Comparison of ENCODE assay signal across 9 cellular contexts in the genomic region with DNA sequence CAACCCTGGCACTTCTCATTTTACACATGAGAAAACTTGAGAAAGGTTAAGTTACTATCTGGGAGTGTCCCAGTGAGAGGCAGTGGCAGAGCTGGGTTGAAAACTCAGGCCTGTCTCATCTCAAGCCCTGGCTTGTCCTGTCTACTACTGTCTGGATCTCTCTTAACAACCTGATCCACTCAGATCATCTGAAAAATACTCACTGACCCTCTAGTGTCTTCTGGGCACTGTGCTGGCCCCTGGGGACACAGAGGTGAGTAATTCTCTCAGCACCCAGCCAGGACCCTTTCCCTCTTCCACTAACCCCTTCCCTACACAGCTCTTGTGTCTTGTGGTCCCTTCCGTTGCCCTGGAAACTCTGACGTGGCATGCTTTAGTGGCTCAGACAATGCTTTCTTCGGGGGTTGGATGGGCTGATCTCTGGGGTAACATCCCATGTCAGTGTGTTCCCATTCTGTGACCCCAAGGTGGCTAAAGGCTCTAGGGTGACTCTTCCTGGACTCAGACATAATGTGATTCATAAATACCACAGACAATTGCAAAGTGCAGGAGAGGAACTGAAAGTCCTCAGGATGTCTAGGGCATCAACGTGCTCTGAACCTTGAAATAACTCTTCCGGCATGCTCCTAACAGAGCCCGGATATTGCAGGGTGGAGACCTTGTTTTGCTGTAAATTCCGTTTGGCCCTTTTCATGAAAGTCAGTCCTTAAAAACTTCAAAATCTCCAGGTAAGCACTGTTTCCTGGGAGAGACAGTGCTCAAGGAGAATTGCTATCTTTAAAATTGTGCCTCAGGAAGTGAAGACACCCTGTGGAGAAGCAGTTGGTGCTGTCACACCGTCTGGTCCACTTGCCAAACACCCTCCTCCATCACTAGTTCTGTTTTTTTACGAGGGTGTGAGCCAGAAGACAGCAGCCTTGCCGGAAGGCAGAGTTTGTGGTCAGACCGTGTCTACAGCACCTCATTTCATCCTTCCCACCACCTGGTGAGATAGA. TPM values are rescaled to one million over a fixed set of nuclear protein-coding genes. Genes with fewer than 3 reads are reported as not detected.
DNase-seq lines count a peak whose midpoint lies in the region; ATAC-seq and TF ChIP-seq lines count a peak whose summit lies in the region.
"Had no signal": no experiment of that assay in that cellular context is flagged by ENCODE, and none has a peak within 500 bp of the region (broad histone marks: within the 10 kb centered on the region; RNA-seq: fewer than 3 reads in every experiment).

No MANE protein-coding gene starts in this region.

- H3K9me2 ChIP-seq in GM23338 (ENCODE audit: insufficient read depth): no peaks in the 10 kb centered on the region

- H3K4me1 ChIP-seq in CD8-positive, alpha-beta T cell (ENCODE audit: insufficient read depth, low read length): peaks cover 83% of the 10 kb centered on the region
- peaks cover 13% of the 10 kb centered on the region; the same call in 1 of the 2 replicates for H3K4me1 ChIP-seq in GM23338 (ENCODE audit: insufficient read depth)

- H3K27ac ChIP-seq in CD8-positive, alpha-beta T cell (ENCODE audit: low read depth, low read length): peak overlapping the region; percentile 89
- H3K27ac ChIP-seq in HL-60 (replicated peaks) (peak overlapping the region; percentile 96), GM23338 (ENCODE audit: low read depth) (no peak overlapping the region)

- CTCF ChIA-PET in CD8-positive, alpha-beta T cell (lab: Charles Lee): interaction anchor here (2.0 kb wide), 1 partner anchor 84 kb away, joined by 6 read pairs; a partner anchor contains a TSS

- no peaks in the 10 kb centered on the region for H3K27me3 Mint-ChIP-seq in CD8-positive, alpha-beta T cell (ENCODE audit: low read depth)
- peaks cover 32% of the 10 kb centered on the region for H3K27me3 Mint-ChIP-seq in GM23338 (ENCODE audit: insufficient read depth, low read depth, poor library complexity)

- intact Hi-C loops in CD8-positive, alpha-beta T cell (cut with DNase I, micrococcal nuclease): loop anchor here (1.0 to 10.0 kb wide), 11 partner anchors 15 to 1120 kb away; a partner anchor contains a TSS

- peak overlapping the region; percentile 77 for H3K4me3 Mint-ChIP-seq in CD8-positive, alpha-beta T cell
- H3K4me3 Mint-ChIP-seq in GM23338: no peak overlapping the region

- H2AFZ ChIP-seq in GM23338: no peak overlapping the region

- TF ChIP-seq CTCF in CD8-positive, alpha-beta T cell (IDR thresholded peaks at IDR 0.05): no peak
- TF ChIP-seq CTCF in HL-60 (IDR thresholded peaks at IDR 0.05; ENCODE audit: insufficient read depth, low read length): no peak
- no peak for TF ChIP-seq CTCF in GM23338 (conservative IDR thresholded peaks at IDR 0.05; ENCODE audit: low read depth in 2 of 2)

- DNase-seq in CD8-positive, alpha-beta T cell: peak; percentile 44 to 83 (median 76)
- DNase-seq in HL-60 (ENCODE audit: low read depth in 1 of 2, low spot score in 1 of 2): peak; percentile 95
- DNase-seq in activated CD4-positive, alpha-beta T cell treated with anti-CD3 and anti-CD28 coated beads, Interleukin-2, amount 50 U/mL, for 48 hours: peak; percentile 63 to 73
- DNase-seq in kidney tubule cell (ENCODE audit: low spot score): peak; percentile 47
- peak; percentile 34 to 91 (median 72) for DNase-seq in stimulated activated naive CD4-positive, alpha-beta T cell (lab: John Stamatoyannopoulos, UW)
- no peak for DNase-seq in GM23338 (ENCODE audit: low spot score)
- DNase-seq in NCI-H524 treated with DMSO at 0.1 percent for 48 hours (lab: John Stamatoyannopoulos, UW): no peak

- no peaks in the 10 kb centered on the region for H3K9me3 ChIP-seq in CD8-positive, alpha-beta T cell (ENCODE audit: low read length)

- no peak overlapping the region for H3K4me2 ChIP-seq in GM23338

- H3K79me2 ChIP-seq in GM23338 (replicated peaks; ENCODE audit: insufficient read depth): no peaks in the 10 kb centered on the region

- no peaks in the 10 kb centered on the region for H3K27me3 ChIP-seq in CD8-positive, alpha-beta T cell (ENCODE audit: insufficient read depth, low read length)
- H3K27me3 ChIP-seq in HL-60 (ENCODE audit: insufficient read depth, poor library complexity, severe bottlenecking) (no peaks in the 10 kb centered on the region), GM23338 (ENCODE audit: insufficient read depth) (peaks cover 33% of the 10 kb centered on the region)

- POLR2A ChIA-PET in CD8-positive, alpha-beta T cell (lab: Charles Lee): interaction anchor here (0.6 to 1.6 kb wide), 8 partner anchors 23 to 233 kb away, joined by 3 to 7 read pairs (median 3); a partner anchor contains a TSS

- no peaks in the 10 kb centered on the region for H4K20me1 ChIP-seq in GM23338 (replicated peaks; ENCODE audit: insufficient read depth)

- H3K9me3 Mint-ChIP-seq in CD8-positive, alpha-beta T cell: no peaks in the 10 kb centered on the region
- H3K9me3 Mint-ChIP-seq in GM23338: peaks cover 10% of the 10 kb centered on the region; the same call in 2 of the 3 replicates

- H3K36me3 ChIP-seq in CD8-positive, alpha-beta T cell (ENCODE audit: insufficient read depth, low read length): no peaks in the 10 kb centered on the region
- H3K36me3 ChIP-seq in GM23338 (ENCODE audit: insufficient read depth): no peaks in the 10 kb centered on the region; the same call in 1 of the 2 replicates

- peak overlapping the region; percentile 99 for H3K27ac Mint-ChIP-seq in CD8-positive, alpha-beta T cell
- H3K27ac Mint-ChIP-seq in GM23338: no peak overlapping the region

- peak overlapping the region; percentile 31 for H3K4me3 ChIP-seq in CD8-positive, alpha-beta T cell (ENCODE audit: low read depth, low read length)
- H3K4me3 ChIP-seq in HL-60 (replicated peaks; ENCODE audit: insufficient read depth, low read length) (no peak overlapping the region), GM23338 (no peak overlapping the region)

- peaks cover 21% of the 10 kb centered on the region for H3K36me3 Mint-ChIP-seq in CD8-positive, alpha-beta T cell
- H3K36me3 Mint-ChIP-seq in GM23338 (ENCODE audit: low read depth): no peaks in the 10 kb centered on the region; the same call in 1 of the 3 replicates

- H3F3A ChIP-seq in GM23338 (replicated peaks; ENCODE audit: low read depth): 0 out of 2 replicates have a peak, but pooled peaks cover 4% of the 10 kb centered on the region

- H3K4me1 Mint-ChIP-seq in CD8-positive, alpha-beta T cell (ENCODE audit: low read depth): peaks cover 80% of the 10 kb centered on the region
- peaks cover 8% of the 10 kb centered on the region for H3K4me1 Mint-ChIP-seq in GM23338

- ATAC-seq in CD8-positive, alpha-beta T cell: peak; percentile 60
- peak; percentile 71 for ATAC-seq in GM21360 (IDR thresholded peaks at IDR 0.05; ENCODE audit: unreplicated experiment)
- no peak for ATAC-seq in GM23338

TF ChIP-seq in GM23338, 12 proteins besides CTCF, POLR2A, EP300 and RAD21:
- TF ChIP-seq STAT1 (IDR thresholded peaks at IDR 0.05; ENCODE audit: unreplicated experiment) (no peak), NANOG (IDR thresholded peaks at IDR 0.05; ENCODE audit: borderline replicate concordance) (no peak), JUNB (IDR thresholded peaks at IDR 0.05; ENCODE audit: unreplicated experiment) (no peak), POLR2AphosphoS5 (IDR thresholded peaks at IDR 0.05; ENCODE audit: low read depth) (no peak), CREB1 (CRISPR knock-in tag; IDR thresholded peaks at IDR 0.05; ENCODE audit: low read depth) (no peak), EZH2phosphoT487 (IDR thresholded peaks at IDR 0.05; ENCODE audit: unreplicated experiment) (no peak)

RNA-seq across cellular contexts. Expression of a gene that starts 4.0 kb away (rescaled TPM):
- total RNA-seq in CD8-positive, alpha-beta T cell: 10 to 100 TPM; 20.9 to 21.3 TPM
- total RNA-seq in GM23338 (2014; rRNA removed; shearing (Covaris generic)): 0.10 TPM in 1 of 2 replicates, not detected in the other
- 1.2 and 1.7 TPM in 2 replicates for polyA plus RNA-seq in GM23338 (2016; fragmentation: Nextera tagmentation; extraction: Ambion mirVana)
- total RNA-seq: endothelial cell of umbilical vein had no signal
- polyA plus RNA-seq: endothelial cell of umbilical vein had no signal

RNA-seq across cellular contexts. Expression of a gene that starts 34.8 kb away (rescaled TPM):
- 10 to 100 TPM; 10.7 to 11.1 TPM for total RNA-seq in CD8-positive, alpha-beta T cell
- total RNA-seq in GM23338 (2014; rRNA removed; shearing (Covaris generic)): 19.8 and 20.9 TPM in 2 replicates
- 10.4 and 12.8 TPM in 2 replicates for polyA plus RNA-seq in GM23338 (2016; fragmentation: Nextera tagmentation; extraction: Ambion mirVana)

Comparison
In these comparisons a context has a peak if more than half of its experiments do, and no peak if none do; other contexts are left out.
1. DNase-seq: peak in CD8-positive, alpha-beta T cell (7 of 7), HL-60 (2 of 2), activated CD4-positive, alpha-beta T cell treated with anti-CD3 and anti-CD28 coated beads, Interleukin-2, amount 50 U/mL, for 48 hours (2 of 2), kidney tubule cell (single experiment) and stimulated activated naive CD4-positive, alpha-beta T cell (6 of 6); none in GM23338 (single experiment) and NCI-H524 treated with DMSO at 0.1 percent for 48 hours (single experiment).
2. RNA of a gene that starts 4.0 kb away (total RNA-seq): 20.9 to 21.3 TPM in CD8-positive, alpha-beta T cell; 0.10 TPM in GM23338; every median in the first group is over 10 times any median in the second.